ENCODE assay signal across 8 cellular contexts in genomic region chr15:45399381-45400212, GRCh38. TPM values are rescaled to one million over a fixed set of nuclear protein-coding genes. Genes with fewer than 3 reads are reported as not detected.
A peak's percentile ranks its signal among the peaks of the same experiment; 100 is the strongest.
DNase-seq lines count a peak whose midpoint lies in the region; ATAC-seq, FAIRE-seq and TF ChIP-seq lines count a peak whose summit lies in the region.

No MANE protein-coding gene starts in this region.

- intact Hi-C loops in mucosa of descending colon (cut with DNase I, micrococcal nuclease), result loop anchor here (5.0 to 10.0 kb wide), 3 partner anchors 92 to 195 kb away; no protein-coding TSS in a partner anchor

- H3K36me3 ChIP-seq in mucosa of descending colon (ENCODE audit: low read depth), result no peaks in the 10 kb centered on the region

- H3K9me3 ChIP-seq in mucosa of descending colon, result no peaks in the 10 kb centered on the region

- TF ChIP-seq CTCF in mucosa of descending colon (IDR thresholded peaks at IDR 0.05), result peak; percentile 41

- ATAC-seq in mucosa of descending colon, result no peak
- no peak for ATAC-seq in GM19455 (IDR thresholded peaks at IDR 0.05; ENCODE audit: unreplicated experiment)
- ATAC-seq in GM21825 (IDR thresholded peaks at IDR 0.05; ENCODE audit: unreplicated experiment), result no peak
- ATAC-seq in GM21723 (IDR thresholded peaks at IDR 0.05; ENCODE audit: unreplicated experiment), result no peak

- H3K4me3 ChIP-seq in mucosa of descending colon, result no peak overlapping the region

- H3K4me1 ChIP-seq in mucosa of descending colon (ENCODE audit: low read depth), result peaks cover 20% of the 10 kb centered on the region

- FAIRE-seq in GM18507 (lab: Jason Lieb, UNC), result peak; percentile 78

- DNase-seq in Ammon's horn (ENCODE audit: low spot score), result peak; percentile 85
- DNase-seq in GM18507 (ENCODE audit: extremely low spot score, insufficient read length, low read depth), result no peak
- DNase-seq in NCI-H748 (lab: John Stamatoyannopoulos, UW; ENCODE audit: unreplicated experiment), result peak; percentile 38
- peak; percentile 87 for DNase-seq in cerebellar cortex (ENCODE audit: low spot score)
- no peak for DNase-seq in mucosa of descending colon

RNA-seq across cellular contexts. Expression of gene GATM, which starts 21.3 kb away (rescaled TPM):
- 10 to 100 TPM in 1 of 3 donors, 1 to 10 TPM in 2; 7.7 to 21.2 (median 8.9) TPM for total RNA-seq in mucosa of descending colon

Comparison
In these comparisons a context has a peak if more than half of its experiments do, and no peak if none do; other contexts are left out.
1. DNase-seq: peak in Ammon's horn (single experiment), NCI-H748 (single experiment) and cerebellar cortex (single experiment); none in GM18507 (single experiment) and mucosa of descending colon (0 of 3).